Comparison of ENCODE assay signal across 7 cellular contexts in the genomic region with DNA sequence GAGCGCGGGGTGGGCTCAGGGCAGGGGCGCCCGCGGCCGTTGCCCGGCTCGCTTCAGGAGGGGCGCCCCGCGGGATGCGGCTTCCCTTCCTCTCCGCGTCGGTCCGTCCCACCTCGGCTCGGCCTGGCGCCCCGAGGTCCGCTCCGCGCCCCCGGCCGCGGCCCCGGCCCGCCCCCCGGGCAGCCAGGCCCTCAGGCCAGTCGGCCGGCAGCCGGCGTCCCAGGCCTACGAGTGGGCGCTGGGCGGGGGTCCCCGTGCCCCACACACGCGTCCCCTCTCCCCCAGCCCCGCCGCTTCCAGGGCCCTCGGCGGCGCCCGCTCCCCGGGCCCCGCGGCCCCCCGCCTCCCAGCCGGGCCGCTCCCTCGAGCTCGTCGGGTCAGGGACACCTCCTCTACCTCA. TPM values are rescaled to one million over a fixed set of nuclear protein-coding genes. Genes with fewer than 3 reads are reported as not detected.
DNase-seq lines count a peak whose midpoint lies in the region; ATAC-seq, FAIRE-seq and TF ChIP-seq lines count a peak whose summit lies in the region.
"Not testable (repeated sequence)": the region's sequence is repeated elsewhere in the genome, so short reads cannot be mapped to it uniquely, and the experiment has no call there.

No MANE protein-coding gene starts in this region.

- TF ChIP-seq CTCF in HFFc6 (IDR thresholded peaks at IDR 0.05); WTC11 (IDR thresholded peaks at IDR 0.05); choroid plexus epithelial cell (conservative IDR thresholded peaks at IDR 0.05; ENCODE audit: low read depth, low read length); pancreas (IDR thresholded peaks at IDR 0.05): not testable (repeated sequence)

- H3K36me3 ChIP-seq in pancreas: not testable (repeated sequence)

- CTCF ChIA-PET in WTC11 (lab: Charles Lee): not testable (repeated sequence)

- not testable (repeated sequence) for DNase-seq in HFFc6; choroid plexus epithelial cell (ENCODE audit: low read depth)
- peak; percentile 19 for DNase-seq in WTC11 (ENCODE audit: low spot score)
- DNase-seq in pancreas: peak in 3 of 6 donors; percentile 53 to 60 (median 56)

- not testable (repeated sequence) for H3K9me3 Mint-ChIP-seq in HFFc6, WTC11

- peak; percentile 36 for ATAC-seq in GM18867 (IDR thresholded peaks at IDR 0.05; ENCODE audit: unreplicated experiment)
- ATAC-seq in HG03565 (IDR thresholded peaks at IDR 0.05; ENCODE audit: unreplicated experiment): peak; percentile 8
- ATAC-seq in WTC11: peak; percentile 37
- peak; percentile 43 to 63 (median 48) for ATAC-seq in pancreas

- 1% methylated on average over 23 to 52 of the region's 54 CpGs for WGBS in pancreas, 2 donors

- 0 out of 2 replicates have a peak overlapping the region, but pooled peaks have one; percentile 53 for H3K27ac Mint-ChIP-seq in HFFc6
- H3K27ac Mint-ChIP-seq in WTC11: not testable (repeated sequence)

- peak overlapping the region; percentile 57 for H3K4me3 ChIP-seq in choroid plexus epithelial cell (ENCODE audit: low read depth, low read length)
- peak overlapping the region; percentile 43 for H3K4me3 ChIP-seq in iPS-18c (ENCODE audit: insufficient read depth, low read depth, low read length)
- peak overlapping the region; percentile 45 to 87 (median 54) for H3K4me3 ChIP-seq in pancreas

- H3K4me3 Mint-ChIP-seq in HFFc6 (peak overlapping the region; percentile 91), WTC11 (peak overlapping the region; percentile 67)

- H3K4me1 ChIP-seq in pancreas: not testable (repeated sequence)

- POLR2A ChIA-PET in WTC11 (lab: Charles Lee): not testable (repeated sequence)

- H3K27ac ChIP-seq in pancreas: not testable (repeated sequence)

- intact Hi-C loops in pancreas (cut with DNase I): not testable (repeated sequence)

- not testable (repeated sequence) for H3K4me1 Mint-ChIP-seq in HFFc6 (ENCODE audit: low read depth); WTC11

- not testable (repeated sequence) for H3K27me3 ChIP-seq in pancreas

- H3K36me3 Mint-ChIP-seq in HFFc6 (ENCODE audit: low read depth); WTC11: not testable (repeated sequence)

- H3K27me3 Mint-ChIP-seq in HFFc6 (ENCODE audit: insufficient read depth); WTC11 (ENCODE audit: low read depth): not testable (repeated sequence)

- H3K9me3 ChIP-seq in iPS-18c (ENCODE audit: control insufficient read depth, insufficient read depth, low read length); pancreas: not testable (repeated sequence)

- not testable (repeated sequence) for FAIRE-seq in pancreas (lab: Jason Lieb, UNC)

RNA-seq across cellular contexts. Expression of a gene that starts 31.6 kb away (rescaled TPM):
- total RNA-seq in HFFc6 (2021; fragmentation: NEBNext Ultra II Directional; extraction: Animal tissue kit (Norgen Biotek cat#: 25700)): 10 to 100 TPM; 23.8 to 33.0 (median 27.7) TPM
- 66.4 to 72.7 TPM (median 68.5 TPM) in 3 replicates for total RNA-seq in WTC11 (2021)
- 10 to 100 TPM; 35.3 to 86.6 (median 48.9) TPM for total RNA-seq in pancreas
- 10 to 100 TPM; 24.6 to 30.3 TPM for polyA plus RNA-seq in pancreas
